8 cellular contexts compared by ENCODE assay signal in the genomic region with DNA sequence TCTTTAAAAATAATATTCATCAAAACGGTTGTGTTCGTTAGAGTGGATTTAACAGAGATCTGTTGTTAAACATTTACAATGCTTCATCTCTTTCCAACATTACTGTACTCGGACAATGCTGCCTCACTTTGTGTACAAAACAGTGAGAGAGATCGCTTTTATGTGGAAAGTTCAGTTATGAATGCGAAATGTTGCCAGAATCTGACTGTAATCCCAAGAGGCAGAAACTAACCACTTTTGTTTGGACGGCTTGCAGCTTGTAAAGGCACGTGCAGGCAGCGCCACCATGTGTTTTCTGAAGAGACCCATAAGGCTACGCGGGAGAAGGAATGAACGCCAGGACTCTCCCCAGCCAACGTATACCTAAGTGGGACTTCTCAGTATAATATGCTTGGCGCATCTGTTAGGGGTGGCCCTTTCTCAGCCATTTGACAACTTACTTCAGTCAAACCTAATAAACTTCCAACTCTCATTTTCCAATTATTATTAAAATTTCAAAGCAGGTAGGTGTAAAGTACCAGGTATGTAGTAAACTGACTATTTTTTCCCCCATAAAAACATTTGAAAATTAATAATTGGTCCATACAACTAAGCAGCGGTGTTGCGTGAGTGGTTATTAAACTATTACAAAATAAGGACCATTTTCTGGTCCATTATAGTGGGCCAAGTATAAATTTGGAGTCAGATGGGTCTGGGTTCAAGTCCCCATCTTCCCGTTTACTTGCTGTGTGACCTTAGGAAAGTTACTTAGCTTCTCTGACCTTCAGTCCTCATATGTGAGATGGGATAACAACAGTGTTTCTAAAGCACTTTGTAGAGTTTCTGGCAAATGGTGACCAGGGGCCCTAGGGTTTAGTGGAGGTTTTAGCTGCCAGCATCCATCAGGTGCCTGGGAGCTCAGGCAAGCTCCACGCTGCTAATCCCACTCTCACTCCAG. TPM values are rescaled to one million over a fixed set of nuclear protein-coding genes. Genes with fewer than 3 reads are reported as not detected.
DNase-seq lines count a peak whose midpoint lies in the region; ATAC-seq and TF ChIP-seq lines count a peak whose summit lies in the region.

No MANE protein-coding gene starts in this region.

- peak; percentile 80 for ATAC-seq in GM19455 (IDR thresholded peaks at IDR 0.05; ENCODE audit: unreplicated experiment)
- ATAC-seq in natural killer cell treated with Interleukin-12 subunit alpha and Interleukin-12 subunit beta and Interleukin-15 and Interleukin-18, amount 100 ng/mL, for 72 hours: peak; percentile 64 to 73

- H2AFZ ChIP-seq in OCI-LY3 (ENCODE audit: low read depth, low read length): 0 out of 2 replicates have a peak overlapping the region, but pooled peaks have one; percentile 24

- POLR2A ChIA-PET in CD4-positive, alpha-beta memory T cell (lab: Charles Lee; ENCODE audit: partially characterized antibody): no interaction called here

- no peak overlapping the region for H3K27ac ChIP-seq in CD4-positive, alpha-beta memory T cell (ENCODE audit: low read depth, low read length)
- H3K27ac ChIP-seq in OCI-LY3 (ENCODE audit: low read length): no peak overlapping the region
- H3K27ac ChIP-seq in substantia nigra (ENCODE audit: low read depth, low read length, poor library complexity, severe bottlenecking): peak overlapping the region; percentile 12

- no peaks in the 10 kb centered on the region for H3K36me3 ChIP-seq in CD4-positive, alpha-beta memory T cell (ENCODE audit: insufficient read depth, low read length)
- H3K36me3 ChIP-seq in OCI-LY3 (replicated peaks; ENCODE audit: low read depth, low read length): no peaks in the 10 kb centered on the region

- peaks cover 0 to 6% (median 0%) of the 10 kb centered on the region in 8 donors for H3K9me3 Mint-ChIP-seq in CD4-positive, alpha-beta memory T cell
- H3K9me3 Mint-ChIP-seq in natural killer cell treated with Interleukin-12 subunit alpha and Interleukin-12 subunit beta and Interleukin-15 and Interleukin-18, amount 100 ng/mL, for 72 hours: no peaks in the 10 kb centered on the region

- no peak overlapping the region for H3K27ac Mint-ChIP-seq in CD4-positive, alpha-beta memory T cell
- no peak overlapping the region for H3K27ac Mint-ChIP-seq in natural killer cell treated with Interleukin-12 subunit alpha and Interleukin-12 subunit beta and Interleukin-15 and Interleukin-18, amount 100 ng/mL, for 72 hours

- peaks cover 9% of the 10 kb centered on the region for H3K4me1 ChIP-seq in CD4-positive, alpha-beta memory T cell (ENCODE audit: insufficient read depth, low read length)
- peaks cover 12% of the 10 kb centered on the region for H3K4me1 ChIP-seq in OCI-LY3 (ENCODE audit: low read length)

- peak overlapping the region; percentile 66 for H3K4me2 ChIP-seq in OCI-LY3 (ENCODE audit: low read length)

- peak; percentile 82 for TF ChIP-seq CTCF in OCI-LY3 (IDR thresholded peaks at IDR 0.05; ENCODE audit: low read depth, low read length)

- intact Hi-C loops in CD4-positive, alpha-beta memory T cell (cut with micrococcal nuclease): loop anchor here (1.0 kb wide), 1 partner anchor 549 kb away; no protein-coding TSS in a partner anchor

- no peaks in the 10 kb centered on the region for H4K20me1 ChIP-seq in OCI-LY3 (ENCODE audit: insufficient read depth, low read length)

- H3K36me3 Mint-ChIP-seq in CD4-positive, alpha-beta memory T cell: no peaks in the 10 kb centered on the region
- no peaks in the 10 kb centered on the region for H3K36me3 Mint-ChIP-seq in natural killer cell treated with Interleukin-12 subunit alpha and Interleukin-12 subunit beta and Interleukin-15 and Interleukin-18, amount 100 ng/mL, for 72 hours

- H3K27me3 Mint-ChIP-seq in CD4-positive, alpha-beta memory T cell: peaks cover 26 to 35% of the 10 kb centered on the region in 2 donors
- peaks cover 43 to 56% of the 10 kb centered on the region in 2 donors for H3K27me3 Mint-ChIP-seq in natural killer cell treated with Interleukin-12 subunit alpha and Interleukin-12 subunit beta and Interleukin-15 and Interleukin-18, amount 100 ng/mL, for 72 hours

- H3K4me1 Mint-ChIP-seq in CD4-positive, alpha-beta memory T cell: peaks cover 11 to 16% (median 13%) of the 10 kb centered on the region in 4 donors
- peaks cover 10 to 13% of the 10 kb centered on the region in 2 donors for H3K4me1 Mint-ChIP-seq in natural killer cell treated with Interleukin-12 subunit alpha and Interleukin-12 subunit beta and Interleukin-15 and Interleukin-18, amount 100 ng/mL, for 72 hours (ENCODE audit: low read depth in 2 of 2)

- no peak overlapping the region for H3K4me3 ChIP-seq in CD4-positive, alpha-beta memory T cell (ENCODE audit: low read length in 2 of 2)
- H3K4me3 ChIP-seq in OCI-LY3 (ENCODE audit: low read length): peak overlapping the region; percentile 39

- H3K79me2 ChIP-seq in OCI-LY3 (ENCODE audit: low read length): no peaks in the 10 kb centered on the region

- in situ Hi-C loops in KBM-7 (cut with MboI; ENCODE audit: low pct_unique_long_range_greater_than_20kb, low sequenced_read_pairs): loop anchor here (10.0 kb wide), 1 partner anchor 555 kb away; no protein-coding TSS in a partner anchor

- H3K9ac ChIP-seq in OCI-LY3 (ENCODE audit: low read length): no peak overlapping the region

- no peak overlapping the region for H3K4me3 Mint-ChIP-seq in CD4-positive, alpha-beta memory T cell
- H3K4me3 Mint-ChIP-seq in natural killer cell treated with Interleukin-12 subunit alpha and Interleukin-12 subunit beta and Interleukin-15 and Interleukin-18, amount 100 ng/mL, for 72 hours: no peak overlapping the region

- no peaks in the 10 kb centered on the region for H3K27me3 ChIP-seq in CD4-positive, alpha-beta memory T cell (ENCODE audit: insufficient read depth, low read length)
- H3K27me3 ChIP-seq in OCI-LY3 (ENCODE audit: low read depth, low read length): peaks cover 36% of the 10 kb centered on the region

- CTCF ChIA-PET in CD4-positive, alpha-beta memory T cell (lab: Charles Lee; ENCODE audit: partially characterized antibody): interaction anchor here (0.5 to 3.8 kb wide), 6 partner anchors 11 to 562 kb away, joined by 3 to 42 read pairs (median 4); no protein-coding TSS in a partner anchor

- peak; percentile 40 to 55 (median 49) for DNase-seq in CD4-positive, alpha-beta memory T cell
- DNase-seq in KBM-7 (peak; percentile 79), fibroblast of gingiva (ENCODE audit: low read depth) (peak; percentile 96), substantia nigra (lab: John Stamatoyannopoulos, UW) (peak in 41 of 49 donors; percentile 14 to 87 (median 67))
- peak; percentile 61 to 70 for DNase-seq in activated T-cell treated with anti-CD3 and anti-CD28 coated beads, Interleukin-2, amount 50 U/mL, for 48 hours
- no peak for DNase-seq in natural killer cell treated with Interleukin-12 subunit alpha and Interleukin-12 subunit beta and Interleukin-15 and Interleukin-18, amount 100 ng/mL, for 72 hours (ENCODE audit: low spot score)

- H3K9me3 ChIP-seq in CD4-positive, alpha-beta memory T cell (ENCODE audit: control insufficient read depth in 1 of 2, low read length in 2 of 2): no peaks in the 10 kb centered on the region
- no peaks in the 10 kb centered on the region for H3K9me3 ChIP-seq in OCI-LY3 (ENCODE audit: insufficient read depth, low read length)

RNA-seq across cellular contexts. Expression of a gene that starts 5.6 kb away (rescaled TPM):
- total RNA-seq in CD4-positive, alpha-beta memory T cell: 10 to 100 TPM; 28.1 to 29.2 TPM
- 10 to 100 TPM; 14.6 to 16.0 TPM for polyA plus RNA-seq in CD4-positive, alpha-beta memory T cell
- total RNA-seq in natural killer cell treated with Interleukin-12 subunit alpha and Interleukin-12 subunit beta and Interleukin-15 and Interleukin-18, amount 100 ng/mL, for 72 hours: 10 to 100 TPM; 29.1 to 34.7 TPM
